In genomic region chr11:57323503-57324153, GRCh38 we compare ENCODE assay signal across 8 cellular contexts. TPM values are rescaled to one million over a fixed set of nuclear protein-coding genes. Genes with fewer than 3 reads are reported as not detected.
A peak's percentile ranks its signal among the peaks of the same experiment; 100 is the strongest.
DNase-seq lines count a peak whose midpoint lies in the region; ATAC-seq and TF ChIP-seq lines count a peak whose summit lies in the region.

No MANE protein-coding gene starts in this region.

- H3K9ac ChIP-seq in NT2/D1 (ENCODE audit: insufficient read length, low read depth) (peak overlapping the region; percentile 92), duodenal mucosa (ENCODE audit: low read depth in 1 of 2, low read length in 2 of 2) (peak overlapping the region; percentile 70 to 82)

- H3K27me3 Mint-ChIP-seq in natural killer cell treated with Interleukin-12 subunit alpha and Interleukin-12 subunit beta and Interleukin-15 and Interleukin-18, amount 100 ng/mL, for 72 hours, result no peaks in the 10 kb centered on the region

- H3K4me3 ChIP-seq in NT2/D1 (ENCODE audit: insufficient read length, low read depth) (peak overlapping the region; percentile 84), duodenal mucosa (ENCODE audit: low read depth in 1 of 2, low read length in 2 of 2) (peak overlapping the region; percentile 72 to 81)

- H3K4me1 Mint-ChIP-seq in natural killer cell treated with Interleukin-12 subunit alpha and Interleukin-12 subunit beta and Interleukin-15 and Interleukin-18, amount 100 ng/mL, for 72 hours (ENCODE audit: low read depth in 2 of 2), result peaks cover 26 to 29% of the 10 kb centered on the region in 2 donors

- DNase-seq in NT2/D1 (ENCODE audit: low read depth, low spot score) (no peak), OCI-M2 (lab: John Stamatoyannopoulos, UW; ENCODE audit: unreplicated experiment) (no peak), NCI-H510A treated with DMSO at 0.1 percent for 48 hours (lab: John Stamatoyannopoulos, UW) (no peak)
- no peak for DNase-seq in natural killer cell treated with Interleukin-12 subunit alpha and Interleukin-12 subunit beta and Interleukin-15 and Interleukin-18, amount 100 ng/mL, for 72 hours (ENCODE audit: low spot score)

- no peaks in the 10 kb centered on the region for H3K27me3 ChIP-seq in NT2/D1 (ENCODE audit: insufficient read depth, insufficient read length)
- H3K27me3 ChIP-seq in duodenal mucosa (ENCODE audit: control insufficient read depth in 1 of 2, insufficient read depth in 2 of 2, low read length in 2 of 2), result no peaks in the 10 kb centered on the region

- H3K9me3 ChIP-seq in NT2/D1 (ENCODE audit: insufficient read depth, low read length) (no peaks in the 10 kb centered on the region), duodenal mucosa (ENCODE audit: control insufficient read depth in 1 of 2, low read length in 2 of 2) (no peaks in the 10 kb centered on the region)

- H3K4me3 Mint-ChIP-seq in natural killer cell treated with Interleukin-12 subunit alpha and Interleukin-12 subunit beta and Interleukin-15 and Interleukin-18, amount 100 ng/mL, for 72 hours, result peak overlapping the region; percentile 89

- no peaks in the 10 kb centered on the region for H3K9me3 Mint-ChIP-seq in natural killer cell treated with Interleukin-12 subunit alpha and Interleukin-12 subunit beta and Interleukin-15 and Interleukin-18, amount 100 ng/mL, for 72 hours

- H3K36me3 ChIP-seq in NT2/D1 (ENCODE audit: insufficient read depth, insufficient read length, low read length) (peaks cover 59% of the 10 kb centered on the region), duodenal mucosa (ENCODE audit: control insufficient read depth in 1 of 2, insufficient read depth in 2 of 2, low read length in 2 of 2) (peaks cover 20 to 37% of the 10 kb centered on the region in 2 donors)

- no peak for TF ChIP-seq CTCF in C4-2B (conservative IDR thresholded peaks at IDR 0.05)

- H3K27ac ChIP-seq in C4-2B (peak overlapping the region; percentile 94), duodenal mucosa (ENCODE audit: low read depth, low read length) (peak overlapping the region; percentile 73)

- H3K36me3 Mint-ChIP-seq in natural killer cell treated with Interleukin-12 subunit alpha and Interleukin-12 subunit beta and Interleukin-15 and Interleukin-18, amount 100 ng/mL, for 72 hours, result peaks cover 16% of the 10 kb centered on the region

- H3K4me1 ChIP-seq in NT2/D1 (ENCODE audit: insufficient read depth, insufficient read length) (peaks cover 17% of the 10 kb centered on the region), duodenal mucosa (ENCODE audit: control insufficient read depth in 1 of 2, insufficient read depth in 2 of 2, low read length in 2 of 2) (peaks cover 33 to 49% of the 10 kb centered on the region in 2 donors)

- peak overlapping the region in 1 of 2 donors; percentile 56 for H3K27ac Mint-ChIP-seq in natural killer cell treated with Interleukin-12 subunit alpha and Interleukin-12 subunit beta and Interleukin-15 and Interleukin-18, amount 100 ng/mL, for 72 hours

- ATAC-seq in natural killer cell treated with Interleukin-12 subunit alpha and Interleukin-12 subunit beta and Interleukin-15 and Interleukin-18, amount 100 ng/mL, for 72 hours, result no peak
- ATAC-seq in HG03108 (IDR thresholded peaks at IDR 0.05; ENCODE audit: unreplicated experiment) (no peak), GM21381 (IDR thresholded peaks at IDR 0.05; ENCODE audit: unreplicated experiment) (no peak)

RNA-seq across cellular contexts. Expression of gene TNKS1BP1, which starts 1.1 kb away (rescaled TPM):
- total RNA-seq in natural killer cell treated with Interleukin-12 subunit alpha and Interleukin-12 subunit beta and Interleukin-15 and Interleukin-18, amount 100 ng/mL, for 72 hours, result 1 to 10 TPM; 3.0 to 3.2 TPM

RNA-seq across cellular contexts. Expression of gene SSRP1, which starts 12.1 kb away (rescaled TPM):
- 100 to 1,000 TPM; 143 to 210 TPM for total RNA-seq in natural killer cell treated with Interleukin-12 subunit alpha and Interleukin-12 subunit beta and Interleukin-15 and Interleukin-18, amount 100 ng/mL, for 72 hours

RNA-seq across cellular contexts. Expression of gene P2RX3, which starts 14.5 kb away (rescaled TPM):
- total RNA-seq in natural killer cell treated with Interleukin-12 subunit alpha and Interleukin-12 subunit beta and Interleukin-15 and Interleukin-18, amount 100 ng/mL, for 72 hours, result not detected

RNA-seq across cellular contexts. Expression of gene PRG3, which starts 57.3 kb away (rescaled TPM):
- not detected for total RNA-seq in natural killer cell treated with Interleukin-12 subunit alpha and Interleukin-12 subunit beta and Interleukin-15 and Interleukin-18, amount 100 ng/mL, for 72 hours
